Comparison of ENCODE assay signal across 17 cellular contexts in genomic region chr22:22759371-22759770, GRCh38.
A peak's percentile ranks its signal among the peaks of the same experiment; 100 is the strongest.
DNase-seq lines count a peak whose midpoint lies in the region; ATAC-seq, FAIRE-seq and TF ChIP-seq lines count a peak whose summit lies in the region.
"Had no signal": no experiment of that assay in that cellular context is flagged by ENCODE, and none has a peak within 500 bp of the region (broad histone marks: within the 10 kb centered on the region; RNA-seq: fewer than 3 reads in every experiment).

No MANE protein-coding gene starts in this region.

- no peaks in the 10 kb centered on the region for H3K36me3 Mint-ChIP-seq in activated naive CD8-positive, alpha-beta T cell
- no peaks in the 10 kb centered on the region for H3K36me3 Mint-ChIP-seq in activated naive CD8-positive, alpha-beta T cell treated with anti-CD3 and anti-CD28 coated beads for 36 hours
- no peaks in the 10 kb centered on the region for H3K36me3 Mint-ChIP-seq in activated naive CD8-positive, alpha-beta T cell treated with anti-CD3 and anti-CD28 coated beads, Interleukin-2, amount 50 U/mL, for 24 hours (ENCODE audit: low read depth)

- FAIRE-seq in urothelium cell line (lab: Jason Lieb, UNC): peak; percentile 27
- FAIRE-seq: A204.1 had no signal

- no peak overlapping the region for H3K4me3 ChIP-seq in lung

- TF ChIP-seq CTCF in lung (IDR thresholded peaks at IDR 0.05; ENCODE audit: control extremely low read depth, extremely low read depth): no peak

- no peaks in the 10 kb centered on the region for H3K36me3 ChIP-seq in lung (ENCODE audit: control insufficient read depth in 2 of 2, insufficient read depth in 2 of 2, low read length in 2 of 2)

- H3K27ac ChIP-seq in lung (ENCODE audit: low read depth in 1 of 2, low read length in 1 of 2): no peak overlapping the region

- H3K4me1 ChIP-seq in lung (ENCODE audit: control insufficient read depth in 2 of 2, insufficient read depth in 2 of 2, low read length in 2 of 2): peaks cover 0 to 2% of the 10 kb centered on the region in 2 donors

- H3K27me3 Mint-ChIP-seq in activated naive CD8-positive, alpha-beta T cell: no peaks in the 10 kb centered on the region
- no peaks in the 10 kb centered on the region for H3K27me3 Mint-ChIP-seq in activated naive CD8-positive, alpha-beta T cell treated with anti-CD3 and anti-CD28 coated beads for 36 hours
- H3K27me3 Mint-ChIP-seq in activated naive CD8-positive, alpha-beta T cell treated with anti-CD3 and anti-CD28 coated beads, Interleukin-2, amount 50 U/mL, for 24 hours: no peaks in the 10 kb centered on the region

- DNase-seq in activated naive CD8-positive, alpha-beta T cell treated with anti-CD3 and anti-CD28 coated beads for 36 hours: no peak
- DNase-seq in activated naive CD8-positive, alpha-beta T cell treated with anti-CD3 and anti-CD28 coated beads, Interleukin-2, amount 50 U/mL, for 24 hours: no peak
- peak; percentile 9 for DNase-seq in lung (ENCODE audit: low spot score)
- no peak for DNase-seq in urothelium cell line (ENCODE audit: low spot score)
- no peak for DNase-seq in C1 segment of cervical spinal cord (lab: John Stamatoyannopoulos, UW)
- no peak for DNase-seq in NCI-H510A (lab: John Stamatoyannopoulos, UW)
- DNase-seq: HCEC 1CT, IMR-90, Kasumi-1, NCI-H187 treated with DMSO at 0.1 percent for 48 hours, NCI-H446, NCI-H82 had no signal

- H3K9me3 Mint-ChIP-seq in activated naive CD8-positive, alpha-beta T cell (ENCODE audit: low read depth): no peaks in the 10 kb centered on the region
- H3K9me3 Mint-ChIP-seq in activated naive CD8-positive, alpha-beta T cell treated with anti-CD3 and anti-CD28 coated beads for 36 hours: no peaks in the 10 kb centered on the region
- H3K9me3 Mint-ChIP-seq in activated naive CD8-positive, alpha-beta T cell treated with anti-CD3 and anti-CD28 coated beads, Interleukin-2, amount 50 U/mL, for 24 hours: no peaks in the 10 kb centered on the region

- WGBS in lung, 2 donors: 64 to 65% methylated on average over 6 of the region's 6 CpGs

- H3K9me3 ChIP-seq in lung (ENCODE audit: control insufficient read depth in 2 of 2, insufficient read depth in 1 of 2, low read length in 1 of 2): no peaks in the 10 kb centered on the region

- H3K4me3 Mint-ChIP-seq in activated naive CD8-positive, alpha-beta T cell: peak overlapping the region; percentile 36
- H3K4me3 Mint-ChIP-seq in activated naive CD8-positive, alpha-beta T cell treated with anti-CD3 and anti-CD28 coated beads for 36 hours: no peak overlapping the region
- H3K4me3 Mint-ChIP-seq in activated naive CD8-positive, alpha-beta T cell treated with anti-CD3 and anti-CD28 coated beads, Interleukin-2, amount 50 U/mL, for 24 hours: no peak overlapping the region

- no peaks in the 10 kb centered on the region for H3K27me3 ChIP-seq in lung (ENCODE audit: control insufficient read depth, insufficient read depth)

- ATAC-seq in activated naive CD8-positive, alpha-beta T cell treated with anti-CD3 and anti-CD28 coated beads, Interleukin-2, amount 50 U/mL, for 24 hours: no peak
- ATAC-seq in lung (ENCODE audit: insufficient read depth, low FRiP score) (no peak), GM21515 (IDR thresholded peaks at IDR 0.05; ENCODE audit: unreplicated experiment) (no peak)
- ATAC-seq: Panc1, Right ventricle myocardium inferior had no signal

- no peak overlapping the region for H3K27ac Mint-ChIP-seq in activated naive CD8-positive, alpha-beta T cell
- H3K27ac Mint-ChIP-seq in activated naive CD8-positive, alpha-beta T cell treated with anti-CD3 and anti-CD28 coated beads for 36 hours: no peak overlapping the region
- H3K27ac Mint-ChIP-seq in activated naive CD8-positive, alpha-beta T cell treated with anti-CD3 and anti-CD28 coated beads, Interleukin-2, amount 50 U/mL, for 24 hours: peak overlapping the region; percentile 34

- H3K4me1 Mint-ChIP-seq in activated naive CD8-positive, alpha-beta T cell (ENCODE audit: low read depth): peaks cover 39% of the 10 kb centered on the region
- peaks cover 24% of the 10 kb centered on the region for H3K4me1 Mint-ChIP-seq in activated naive CD8-positive, alpha-beta T cell treated with anti-CD3 and anti-CD28 coated beads for 36 hours
- H3K4me1 Mint-ChIP-seq in activated naive CD8-positive, alpha-beta T cell treated with anti-CD3 and anti-CD28 coated beads, Interleukin-2, amount 50 U/mL, for 24 hours: peaks cover 31% of the 10 kb centered on the region
